11 cellular contexts compared by ENCODE assay signal in the genomic region with DNA sequence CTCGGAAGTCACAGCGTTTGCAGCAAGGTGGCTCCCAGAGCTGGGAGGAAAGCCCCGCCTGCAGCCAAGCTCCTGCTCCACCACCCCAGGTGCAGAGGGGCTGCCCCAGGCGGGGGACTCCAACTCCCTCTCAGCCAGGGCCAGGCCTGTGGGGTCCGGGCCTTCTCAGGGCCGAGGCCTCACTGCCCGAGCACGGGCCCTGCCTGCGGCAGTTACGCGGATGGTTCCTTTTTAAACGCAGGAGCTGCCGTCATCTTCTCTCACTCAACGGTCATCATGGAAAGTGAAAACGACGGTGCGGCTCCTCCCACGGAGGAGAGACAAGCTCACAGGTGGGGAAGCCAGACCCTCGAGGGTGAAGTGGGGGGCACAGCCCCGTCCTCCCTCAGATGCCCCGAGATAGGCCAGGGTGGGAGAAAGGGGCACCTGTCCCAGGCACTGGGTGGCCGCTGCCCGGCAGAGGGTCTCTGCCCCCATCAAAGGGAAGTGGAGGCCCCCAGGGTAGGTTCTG. TPM values are rescaled to one million over a fixed set of nuclear protein-coding genes. Genes with fewer than 3 reads are reported as not detected.
DNase-seq lines count a peak whose midpoint lies in the region; ATAC-seq and TF ChIP-seq lines count a peak whose summit lies in the region.
"Not testable (repeated sequence)": the region's sequence is repeated elsewhere in the genome, so short reads cannot be mapped to it uniquely, and the experiment has no call there.
"Had no signal": no experiment of that assay in that cellular context is flagged by ENCODE, and none has a peak within 500 bp of the region (broad histone marks: within the 10 kb centered on the region; RNA-seq: fewer than 3 reads in every experiment).

No MANE protein-coding gene starts in this region.

- H4K20me1 ChIP-seq in hepatocyte (ENCODE audit: insufficient read depth, poor library complexity, severe bottlenecking), result not testable (repeated sequence)

- not testable (repeated sequence) for H3K79me2 ChIP-seq in hepatocyte

- H3K4me3 Mint-ChIP-seq in activated naive CD8-positive, alpha-beta T cell treated with anti-CD3 and anti-CD28 coated beads, Interleukin-2, amount 10 ng/mL, durations not matched to agents 7 days and 5 days, result peak overlapping the region; percentile 75

- POLR2A ChIA-PET in activated naive CD8-positive, alpha-beta T cell treated with anti-CD3 and anti-CD28 coated beads, Interleukin-2, amount 10 ng/mL, durations not matched to agents 7 days and 5 days (lab: Charles Lee), result interaction anchor here (0.9 to 3.1 kb wide), 9 partner anchors 8 to 162 kb away, joined by 3 to 68 read pairs (median 6); a partner anchor contains a TSS

- H3K36me3 ChIP-seq in hepatocyte (replicated peaks; ENCODE audit: insufficient read depth, low read depth); skeletal muscle tissue (ENCODE audit: control insufficient read depth in 3 of 3, insufficient read depth in 3 of 3, low read length in 3 of 3); urinary bladder (ENCODE audit: insufficient read depth): not testable (repeated sequence)

- not testable (repeated sequence) for H3K9me2 ChIP-seq in hepatocyte (replicated peaks; ENCODE audit: insufficient read depth)

- H3K27ac Mint-ChIP-seq in activated naive CD8-positive, alpha-beta T cell treated with anti-CD3 and anti-CD28 coated beads, Interleukin-2, amount 10 ng/mL, durations not matched to agents 7 days and 5 days, result peak overlapping the region; percentile 87

- not testable (repeated sequence) for H3K4me3 ChIP-seq in hepatocyte; skeletal muscle tissue (ENCODE audit: low read length in 3 of 3); urinary bladder (ENCODE audit: low read depth, low read length)

- DNase-seq in activated CD4-positive, alpha-beta T cell treated with anti-CD3 and anti-CD28 coated beads for 1 hour, result peak; percentile 37
- DNase-seq in activated naive CD8-positive, alpha-beta T cell treated with anti-CD3 and anti-CD28 coated beads, Interleukin-2, amount 10 ng/mL, durations not matched to agents 7 days and 5 days; hepatocyte (ENCODE audit: low spot score): not testable (repeated sequence)

- H3K27me3 ChIP-seq in hepatocyte, result not testable (repeated sequence)
- H3K27me3 ChIP-seq in skeletal muscle tissue (ENCODE audit: control insufficient read depth in 3 of 3, insufficient read depth in 3 of 3, low read length in 3 of 3), result peaks cover 25 to 38% (median 30%) of the 10 kb centered on the region in 3 donors

- peaks cover 11% of the 10 kb centered on the region for H3K36me3 Mint-ChIP-seq in activated naive CD8-positive, alpha-beta T cell treated with anti-CD3 and anti-CD28 coated beads, Interleukin-2, amount 10 ng/mL, durations not matched to agents 7 days and 5 days

- H3K27me3 Mint-ChIP-seq in activated naive CD8-positive, alpha-beta T cell treated with anti-CD3 and anti-CD28 coated beads, Interleukin-2, amount 10 ng/mL, durations not matched to agents 7 days and 5 days, result not testable (repeated sequence)

- H3K9me3 Mint-ChIP-seq in activated naive CD8-positive, alpha-beta T cell treated with anti-CD3 and anti-CD28 coated beads, Interleukin-2, amount 10 ng/mL, durations not matched to agents 7 days and 5 days, result not testable (repeated sequence)

- 87% methylated on average over 20 of the region's 23 CpGs for WGBS in hepatocyte (ENCODE audit: low lambda C conversion rate, missing lambda C conversion rate)
- WGBS in urinary bladder, result 74% methylated on average over 21 of the region's 23 CpGs

- H3K4me2 ChIP-seq in hepatocyte, result peak overlapping the region; percentile 39

- not testable (repeated sequence) for H2AFZ ChIP-seq in hepatocyte

- H3K4me1 Mint-ChIP-seq in activated naive CD8-positive, alpha-beta T cell treated with anti-CD3 and anti-CD28 coated beads, Interleukin-2, amount 10 ng/mL, durations not matched to agents 7 days and 5 days, result peaks cover 36% of the 10 kb centered on the region

- peak overlapping the region in 1 of 3 donors; percentile 50 for H3K9ac ChIP-seq in skeletal muscle tissue (ENCODE audit: low read depth in 1 of 3, low read length in 3 of 3)

- H3K27ac ChIP-seq in hepatocyte (peak overlapping the region; percentile 99), skeletal muscle tissue (ENCODE audit: low read depth, low read length) (peak overlapping the region; percentile 75), urinary bladder (ENCODE audit: low read depth) (peak overlapping the region; percentile 90)

- peak; percentile 39 for ATAC-seq in GM18861 (IDR thresholded peaks at IDR 0.05; ENCODE audit: unreplicated experiment)
- ATAC-seq in GM21717 (IDR thresholded peaks at IDR 0.05; ENCODE audit: unreplicated experiment), result peak; percentile 31
- ATAC-seq in HG03196 (IDR thresholded peaks at IDR 0.05; ENCODE audit: unreplicated experiment), result peak; percentile 30
- peak; percentile 45 for ATAC-seq in activated naive CD8-positive, alpha-beta T cell treated with anti-CD3 and anti-CD28 coated beads, Interleukin-2, amount 10 ng/mL, durations not matched to agents 7 days and 5 days (ENCODE audit: low read depth)

- TF ChIP-seq CTCF in hepatocyte (IDR thresholded peaks at IDR 0.05; ENCODE audit: poor library complexity), result not testable (repeated sequence)

- H3K4me1 ChIP-seq in hepatocyte (ENCODE audit: insufficient read depth) (peaks cover 26% of the 10 kb centered on the region), skeletal muscle tissue (ENCODE audit: control insufficient read depth in 3 of 3, insufficient read depth in 3 of 3, low read length in 3 of 3) (peaks cover 6 to 14% (median 8%) of the 10 kb centered on the region in 3 donors)
- H3K4me1 ChIP-seq in urinary bladder (ENCODE audit: insufficient read depth), result not testable (repeated sequence)

- not testable (repeated sequence) for H3K9me3 ChIP-seq in hepatocyte (ENCODE audit: low read depth); skeletal muscle tissue (ENCODE audit: control insufficient read depth in 3 of 3, low read length in 3 of 3)

RNA-seq across cellular contexts. Expression of a gene that starts 9.0 kb away (rescaled TPM):
- total RNA-seq in activated naive CD8-positive, alpha-beta T cell treated with anti-CD3 and anti-CD28 coated beads, Interleukin-2, amount 10 ng/mL, durations not matched to agents 7 days and 5 days, result 10 to 100 TPM; 37.3 to 37.6 TPM
- total RNA-seq in hepatocyte (21.4 and 36.7 TPM in 2 replicates), skeletal muscle tissue (5.7 TPM), urinary bladder (8.9 TPM)
- polyA plus RNA-seq in hepatocyte (39.6 and 41.4 TPM in 2 replicates), urinary bladder (25.0 TPM)

RNA-seq across cellular contexts. Expression of a gene that starts 21.4 kb away (rescaled TPM):
- 100 to 1,000 TPM; 131 to 134 TPM for total RNA-seq in activated naive CD8-positive, alpha-beta T cell treated with anti-CD3 and anti-CD28 coated beads, Interleukin-2, amount 10 ng/mL, durations not matched to agents 7 days and 5 days
- total RNA-seq in hepatocyte (2.7 and 6.1 TPM in 2 replicates), skeletal muscle tissue (11.5 TPM), urinary bladder (19.2 TPM)
- polyA plus RNA-seq in hepatocyte (5.3 and 5.4 TPM in 2 replicates), urinary bladder (75.5 TPM)

RNA-seq across cellular contexts. Expression of a gene that starts 47.6 kb away (rescaled TPM):
- not detected for total RNA-seq in activated naive CD8-positive, alpha-beta T cell treated with anti-CD3 and anti-CD28 coated beads, Interleukin-2, amount 10 ng/mL, durations not matched to agents 7 days and 5 days
- not detected in 2 replicates for total RNA-seq in hepatocyte
- polyA plus RNA-seq in hepatocyte, result 1.0 TPM in 2 replicates
- total RNA-seq in skeletal muscle tissue, result 1.6 TPM
- total RNA-seq in urinary bladder, result 2.5 TPM
- 0.42 TPM for polyA plus RNA-seq in urinary bladder
- total RNA-seq: fibroblast of lung, pulmonary artery endothelial cell had no signal
- polyA plus RNA-seq: fibroblast of lung had no signal

RNA-seq across cellular contexts. Expression of a gene that starts 51.2 kb away (rescaled TPM):
- 10 to 100 TPM; 86.5 to 88.9 TPM for total RNA-seq in activated naive CD8-positive, alpha-beta T cell treated with anti-CD3 and anti-CD28 coated beads, Interleukin-2, amount 10 ng/mL, durations not matched to agents 7 days and 5 days
- total RNA-seq in hepatocyte, result 18.5 and 20.4 TPM in 2 replicates
- 21.3 and 21.5 TPM in 2 replicates for polyA plus RNA-seq in hepatocyte
- total RNA-seq in skeletal muscle tissue, result 26.1 TPM
- 19.2 TPM for total RNA-seq in urinary bladder
- 28.6 TPM for polyA plus RNA-seq in urinary bladder

RNA-seq across cellular contexts. Expression of a gene that starts 55.2 kb away (rescaled TPM):
- total RNA-seq in activated naive CD8-positive, alpha-beta T cell treated with anti-CD3 and anti-CD28 coated beads, Interleukin-2, amount 10 ng/mL, durations not matched to agents 7 days and 5 days, result 1 to 10 TPM; 3.0 to 4.1 TPM
- 0.32 and 0.93 TPM in 2 replicates for total RNA-seq in hepatocyte
- 1.8 TPM in 1 of 2 replicates, not detected in the other for polyA plus RNA-seq in hepatocyte
- 1.0 TPM for total RNA-seq in skeletal muscle tissue
- 2.6 TPM for total RNA-seq in urinary bladder
- polyA plus RNA-seq in urinary bladder, result 4.2 TPM
- polyA plus RNA-seq: keratinocyte had no signal
